26 cellular contexts compared by ENCODE assay signal in genomic region chr7:132300599-132300998, GRCh38.
"Had no signal": no experiment of that assay in that cellular context is flagged by ENCODE, and none has a peak within 500 bp of the region (broad histone marks: within the 10 kb centered on the region; RNA-seq: fewer than 3 reads in every experiment).

No MANE protein-coding gene starts in this region.

- H3K4me3 ChIP-seq: ascending aorta, breast epithelium, cardiac muscle cell, coronary artery, dorsolateral prefrontal cortex had no signal

- H3K27me3 ChIP-seq: ascending aorta, breast epithelium, cardiac muscle cell had no signal

- H3K9me3 ChIP-seq: ascending aorta, breast epithelium had no signal

- DNase-seq: activated CD4-positive, alpha-beta memory T cell treated with anti-CD3 and anti-CD28 coated beads, Interleukin-2, amount 10 ng/mL, durations not matched to agents 7 days and 5 days; activated CD4-positive, alpha-beta T cell treated with anti-CD3 and anti-CD28 coated beads for 1 hour; activated CD4-positive, alpha-beta T cell treated with anti-CD3 and anti-CD28 coated beads for 4 hours; activated CD4-positive, alpha-beta T cell treated with anti-CD3 and anti-CD28 coated beads, Interleukin-2, amount 10 ng/mL, durations not matched to agents 7 days and 5 days; activated CD4-positive, alpha-beta T cell treated with anti-CD3 and anti-CD28 coated beads, Interleukin-2, amount 50 U/mL, for 4 hours; activated CD8-positive, alpha-beta memory T cell treated with anti-CD3 and anti-CD28 coated beads, Interleukin-2, amount 50 U/mL, for 48 hours; activated gamma-delta T cell; activated naive CD4-positive, alpha-beta T cell; activated naive CD4-positive, alpha-beta T cell treated with anti-CD3 and anti-CD28 coated beads, Interleukin-2, amount 10 ng/mL, durations not matched to agents 7 days and 5 days; activated naive CD8-positive, alpha-beta T cell treated with anti-CD3 and anti-CD28 coated beads, Interleukin-2, amount 10 ng/mL, durations not matched to agents 7 days and 5 days; activated T-cell treated with anti-CD3 and anti-CD28 coated beads for 4 hours; activated T-cell treated with anti-CD3 and anti-CD28 coated beads, Interleukin-2, amount 50 U/mL, for 24 hours; activated T-cell treated with anti-CD3 and anti-CD28 coated beads, Interleukin-2, amount 50 U/mL, for 72 hours; dorsolateral prefrontal cortex; effector memory CD4-positive, alpha-beta T cell; endodermal cell; foreskin fibroblast; head of caudate nucleus; T-helper 2 cell had no signal

- H3K36me3 ChIP-seq: ascending aorta, breast epithelium, cardiac muscle cell had no signal

- H3K4me1 ChIP-seq: ascending aorta, breast epithelium had no signal

- H3K27ac ChIP-seq: ascending aorta, breast epithelium, cardiac muscle cell, coronary artery, dorsolateral prefrontal cortex had no signal

- ATAC-seq: activated naive CD4-positive, alpha-beta T cell treated with anti-CD3 and anti-CD28 coated beads, Interleukin-2, amount 50 U/mL, for 72 hours; activated T-cell treated with anti-CD3 and anti-CD28 coated beads, Interleukin-2, amount 50 U/mL, for 72 hours; esophagus mucosa; WTC11 had no signal
